ENCODE assay signal across 22 cellular contexts in genomic region chr6:15087234-15087633, GRCh38.
DNase-seq lines count a peak whose midpoint lies in the region; ATAC-seq, FAIRE-seq and TF ChIP-seq lines count a peak whose summit lies in the region.
"Had no signal": no experiment of that assay in that cellular context is flagged by ENCODE, and none has a peak within 500 bp of the region (broad histone marks: within the 10 kb centered on the region; RNA-seq: fewer than 3 reads in every experiment).

No MANE protein-coding gene starts in this region.

- peaks cover 0 to 6% of the 10 kb centered on the region in 2 donors for H3K27me3 Mint-ChIP-seq in natural killer cell treated with Interleukin-12 subunit alpha and Interleukin-12 subunit beta and Interleukin-15 and Interleukin-18, amount 100 ng/mL, for 72 hours
- H3K27me3 Mint-ChIP-seq in natural killer cell (ENCODE audit: low read depth in 2 of 2) (peaks cover 3 to 14% of the 10 kb centered on the region in 2 donors), naive B cell (peaks cover 0 to 3% (median 0%) of the 10 kb centered on the region in 3 donors)
- H3K27me3 Mint-ChIP-seq in activated T-helper 17 cell treated with anti-CD3 and anti-CD28 coated beads, Interleukin-2, amount 50 U/mL, for 72 hours, result no peaks in the 10 kb centered on the region
- H3K27me3 Mint-ChIP-seq in stimulated activated memory B cell treated with anti-CD40 and anti-IgM and Interleukin-4, amounts not matched to agents 10 μg/mL and 1 μg/mL and 100 μg/mL, for 72 hours, result no peaks in the 10 kb centered on the region
- no peaks in the 10 kb centered on the region for H3K27me3 Mint-ChIP-seq in activated naive CD8-positive, alpha-beta T cell treated with anti-CD3 and anti-CD28 coated beads, Interleukin-2, amount 50 U/mL, for 24 hours

- no peak for ATAC-seq in natural killer cell treated with Interleukin-12 subunit alpha and Interleukin-12 subunit beta and Interleukin-15 and Interleukin-18, amount 100 ng/mL, for 72 hours
- no peak for ATAC-seq in natural killer cell
- ATAC-seq in activated T-helper 17 cell treated with anti-CD3 and anti-CD28 coated beads, Interleukin-2, amount 50 U/mL, for 72 hours (replicated peaks), result no peak
- ATAC-seq in naive B cell (ENCODE audit: low read depth in 2 of 2), result no peak
- no peak for ATAC-seq in stimulated activated memory B cell treated with anti-CD40 and anti-IgM and Interleukin-4, amounts not matched to agents 10 μg/mL and 1 μg/mL and 100 μg/mL, for 72 hours
- no peak for ATAC-seq in activated naive CD8-positive, alpha-beta T cell treated with anti-CD3 and anti-CD28 coated beads, Interleukin-2, amount 50 U/mL, for 24 hours

- H3K4me1 Mint-ChIP-seq in natural killer cell treated with Interleukin-12 subunit alpha and Interleukin-12 subunit beta and Interleukin-15 and Interleukin-18, amount 100 ng/mL, for 72 hours (ENCODE audit: low read depth in 2 of 2), result peaks cover 29 to 35% of the 10 kb centered on the region in 2 donors
- peaks cover 6 to 10% of the 10 kb centered on the region in 2 donors for H3K4me1 Mint-ChIP-seq in natural killer cell
- no peaks in the 10 kb centered on the region for H3K4me1 Mint-ChIP-seq in activated T-helper 17 cell treated with anti-CD3 and anti-CD28 coated beads, Interleukin-2, amount 50 U/mL, for 72 hours
- peaks cover 15 to 25% (median 21%) of the 10 kb centered on the region in 3 donors for H3K4me1 Mint-ChIP-seq in naive B cell
- H3K4me1 Mint-ChIP-seq in stimulated activated memory B cell treated with anti-CD40 and anti-IgM and Interleukin-4, amounts not matched to agents 10 μg/mL and 1 μg/mL and 100 μg/mL, for 72 hours, result peaks cover 19% of the 10 kb centered on the region
- H3K4me1 Mint-ChIP-seq in activated naive CD8-positive, alpha-beta T cell treated with anti-CD3 and anti-CD28 coated beads, Interleukin-2, amount 50 U/mL, for 24 hours, result no peaks in the 10 kb centered on the region

- H3K27ac Mint-ChIP-seq in natural killer cell treated with Interleukin-12 subunit alpha and Interleukin-12 subunit beta and Interleukin-15 and Interleukin-18, amount 100 ng/mL, for 72 hours, result peak overlapping the region; percentile 15 to 38
- H3K27ac Mint-ChIP-seq in natural killer cell (no peak overlapping the region), naive B cell (peak overlapping the region in 4 of 6 donors; percentile 10 to 86 (median 38))
- peak overlapping the region; percentile 13 for H3K27ac Mint-ChIP-seq in activated T-helper 17 cell treated with anti-CD3 and anti-CD28 coated beads, Interleukin-2, amount 50 U/mL, for 72 hours
- H3K27ac Mint-ChIP-seq in stimulated activated memory B cell treated with anti-CD40 and anti-IgM and Interleukin-4, amounts not matched to agents 10 μg/mL and 1 μg/mL and 100 μg/mL, for 72 hours, result no peak overlapping the region
- H3K27ac Mint-ChIP-seq in activated naive CD8-positive, alpha-beta T cell treated with anti-CD3 and anti-CD28 coated beads, Interleukin-2, amount 50 U/mL, for 24 hours, result no peak overlapping the region
- H3K27ac Mint-ChIP-seq: H9 had no signal

- H3K4me3 Mint-ChIP-seq in natural killer cell treated with Interleukin-12 subunit alpha and Interleukin-12 subunit beta and Interleukin-15 and Interleukin-18, amount 100 ng/mL, for 72 hours, result no peak overlapping the region
- H3K4me3 Mint-ChIP-seq in natural killer cell, result no peak overlapping the region
- no peak overlapping the region for H3K4me3 Mint-ChIP-seq in activated T-helper 17 cell treated with anti-CD3 and anti-CD28 coated beads, Interleukin-2, amount 50 U/mL, for 72 hours
- peak overlapping the region in 1 of 8 donors; percentile 4 for H3K4me3 Mint-ChIP-seq in naive B cell
- no peak overlapping the region for H3K4me3 Mint-ChIP-seq in stimulated activated memory B cell treated with anti-CD40 and anti-IgM and Interleukin-4, amounts not matched to agents 10 μg/mL and 1 μg/mL and 100 μg/mL, for 72 hours
- H3K4me3 Mint-ChIP-seq in activated naive CD8-positive, alpha-beta T cell treated with anti-CD3 and anti-CD28 coated beads, Interleukin-2, amount 50 U/mL, for 24 hours, result no peak overlapping the region
- H3K4me3 Mint-ChIP-seq: H9 had no signal

- intact Hi-C loops in natural killer cell (cut with micrococcal nuclease), result no loop called here

- H3K36me3 Mint-ChIP-seq in natural killer cell treated with Interleukin-12 subunit alpha and Interleukin-12 subunit beta and Interleukin-15 and Interleukin-18, amount 100 ng/mL, for 72 hours, result no peaks in the 10 kb centered on the region
- H3K36me3 Mint-ChIP-seq in natural killer cell, result no peaks in the 10 kb centered on the region
- no peaks in the 10 kb centered on the region for H3K36me3 Mint-ChIP-seq in activated T-helper 17 cell treated with anti-CD3 and anti-CD28 coated beads, Interleukin-2, amount 50 U/mL, for 72 hours (ENCODE audit: low read depth)
- H3K36me3 Mint-ChIP-seq in naive B cell, result no peaks in the 10 kb centered on the region
- H3K36me3 Mint-ChIP-seq in stimulated activated memory B cell treated with anti-CD40 and anti-IgM and Interleukin-4, amounts not matched to agents 10 μg/mL and 1 μg/mL and 100 μg/mL, for 72 hours, result no peaks in the 10 kb centered on the region
- H3K36me3 Mint-ChIP-seq in activated naive CD8-positive, alpha-beta T cell treated with anti-CD3 and anti-CD28 coated beads, Interleukin-2, amount 50 U/mL, for 24 hours (ENCODE audit: low read depth), result no peaks in the 10 kb centered on the region

- no peak for FAIRE-seq in D721Med (lab: Jason Lieb, UNC)
- FAIRE-seq: GM18507, HTR-8/SVneo, RCC 7860 had no signal

- H3K9me3 Mint-ChIP-seq in natural killer cell treated with Interleukin-12 subunit alpha and Interleukin-12 subunit beta and Interleukin-15 and Interleukin-18, amount 100 ng/mL, for 72 hours, result no peaks in the 10 kb centered on the region
- no peaks in the 10 kb centered on the region for H3K9me3 Mint-ChIP-seq in natural killer cell
- no peaks in the 10 kb centered on the region for H3K9me3 Mint-ChIP-seq in activated T-helper 17 cell treated with anti-CD3 and anti-CD28 coated beads, Interleukin-2, amount 50 U/mL, for 72 hours
- H3K9me3 Mint-ChIP-seq in naive B cell, result no peaks in the 10 kb centered on the region
- no peaks in the 10 kb centered on the region for H3K9me3 Mint-ChIP-seq in stimulated activated memory B cell treated with anti-CD40 and anti-IgM and Interleukin-4, amounts not matched to agents 10 μg/mL and 1 μg/mL and 100 μg/mL, for 72 hours
- no peaks in the 10 kb centered on the region for H3K9me3 Mint-ChIP-seq in activated naive CD8-positive, alpha-beta T cell treated with anti-CD3 and anti-CD28 coated beads, Interleukin-2, amount 50 U/mL, for 24 hours
- H3K9me3 Mint-ChIP-seq: H9 had no signal

- TF ChIP-seq CTCF in natural killer cell (IDR thresholded peaks at IDR 0.05) (no peak), D721Med (IDR thresholded peaks at IDR 0.05; ENCODE audit: insufficient read depth, missing control alignments) (no peak)

- no peak for DNase-seq in natural killer cell treated with Interleukin-12 subunit alpha and Interleukin-12 subunit beta and Interleukin-15 and Interleukin-18, amount 100 ng/mL, for 72 hours (ENCODE audit: low spot score)
- DNase-seq in natural killer cell (no peak), naive B cell (no peak), D721Med (ENCODE audit: insufficient read length, low spot score) (no peak), COLO829 (ENCODE audit: low spot score) (no peak)
- DNase-seq in activated naive CD8-positive, alpha-beta T cell treated with anti-CD3 and anti-CD28 coated beads, Interleukin-2, amount 50 U/mL, for 24 hours, result no peak
- DNase-seq: 8988T, DMS53, H9, MG63, NCI-H1092, NCI-H1417 treated with DMSO at 0.1 percent for 48 hours, NCI-H1694 treated with DMSO at 0.1 percent for 48 hours, NCI-H2081, NCI-H2227 treated with DMSO at 0.1 percent for 48 hours, NCI-H510A, SIG-M5 had no signal

Comparison
In these comparisons a context has a peak if more than half of its experiments do, and no peak if none do; other contexts are left out.
1. H3K27ac Mint-ChIP-seq: peak in natural killer cell treated with Interleukin-12 subunit alpha and Interleukin-12 subunit beta and Interleukin-15 and Interleukin-18, amount 100 ng/mL, for 72 hours (2 of 2), activated T-helper 17 cell treated with anti-CD3 and anti-CD28 coated beads, Interleukin-2, amount 50 U/mL, for 72 hours (single experiment) and naive B cell (4 of 6); none in natural killer cell (0 of 2), stimulated activated memory B cell treated with anti-CD40 and anti-IgM and Interleukin-4, amounts not matched to agents 10 μg/mL and 1 μg/mL and 100 μg/mL, for 72 hours (single experiment) and activated naive CD8-positive, alpha-beta T cell treated with anti-CD3 and anti-CD28 coated beads, Interleukin-2, amount 50 U/mL, for 24 hours (single experiment).